Comparison of ENCODE assay signal across 9 cellular contexts in the genomic region with DNA sequence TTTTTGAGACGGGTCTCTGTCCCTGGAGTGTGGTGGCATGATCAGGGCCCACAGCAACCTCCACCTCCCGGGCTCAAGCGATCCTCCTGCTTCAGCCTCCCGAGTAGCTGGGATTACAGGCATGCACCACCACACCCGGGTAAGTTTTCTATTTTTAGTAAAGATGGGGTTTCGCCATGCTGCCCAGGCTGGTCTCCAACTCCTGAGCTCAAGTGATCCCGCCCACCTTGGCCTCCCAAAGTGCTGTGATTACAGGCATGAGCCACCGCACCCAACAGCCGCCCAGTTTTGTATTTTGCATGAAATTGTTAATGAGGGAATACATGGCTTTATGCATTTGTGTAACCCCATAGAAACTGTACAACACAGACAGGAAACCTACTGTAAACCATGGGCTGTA. TPM values are rescaled to one million over a fixed set of nuclear protein-coding genes. Genes with fewer than 3 reads are reported as not detected.
A peak's percentile ranks its signal among the peaks of the same experiment; 100 is the strongest.
DNase-seq lines count a peak whose midpoint lies in the region; ATAC-seq, FAIRE-seq and TF ChIP-seq lines count a peak whose summit lies in the region.
"Had no signal": no experiment of that assay in that cellular context is flagged by ENCODE, and none has a peak within 500 bp of the region (broad histone marks: within the 10 kb centered on the region; RNA-seq: fewer than 3 reads in every experiment).

No MANE protein-coding gene starts in this region.

- peaks cover 8% of the 10 kb centered on the region for H3K79me2 ChIP-seq in ACC112 (ENCODE audit: control insufficient read depth, insufficient read depth, low read length, unreplicated experiment)

- H3K27me3 Mint-ChIP-seq in activated T-helper 2 cell treated with anti-CD3 and anti-CD28 coated beads, Interferon-gamma antibody, Interleukin-2, Interleukin-4, amounts not matched to agents 10 μg/mL and 5 μg/mL and 100 μg/mL, durations not matched to agents 14 hours and 24 hours and 36 hours (ENCODE audit: low read depth): no peaks in the 10 kb centered on the region
- H3K27me3 Mint-ChIP-seq in memory B cell: no peaks in the 10 kb centered on the region

- peaks cover 12% of the 10 kb centered on the region for H3K4me1 ChIP-seq in ACC112 (ENCODE audit: control insufficient read depth, insufficient read depth, low read length, unreplicated experiment)

- no peaks in the 10 kb centered on the region for H3K36me3 ChIP-seq in ACC112 (ENCODE audit: insufficient read depth, low read length)

- no peak for ATAC-seq in memory B cell (ENCODE audit: low read depth)
- no peak for ATAC-seq in activated CD4-positive, CD25-positive, alpha-beta regulatory T cell treated with anti-CD3 and anti-CD28 coated beads, Interleukin-2, amount 50 U/mL, for 24 hours
- ATAC-seq in HG03521 (IDR thresholded peaks at IDR 0.05; ENCODE audit: unreplicated experiment): no peak

- H3K4me3 Mint-ChIP-seq in activated T-helper 2 cell treated with anti-CD3 and anti-CD28 coated beads, Interferon-gamma antibody, Interleukin-2, Interleukin-4, amounts not matched to agents 10 μg/mL and 5 μg/mL and 100 μg/mL, durations not matched to agents 14 hours and 24 hours and 36 hours (ENCODE audit: low read depth): peak overlapping the region; percentile 86
- peak overlapping the region; percentile 93 for H3K4me3 Mint-ChIP-seq in memory B cell

- peak; percentile 61 for FAIRE-seq in GM12892 (lab: Jason Lieb, UNC)

- intact Hi-C loops in activated T-helper 2 cell treated with anti-CD3 and anti-CD28 coated beads, Interferon-gamma antibody, Interleukin-2, Interleukin-4, amounts not matched to agents 10 μg/mL and 5 μg/mL and 100 μg/mL, durations not matched to agents 14 hours and 24 hours and 36 hours (cut with micrococcal nuclease): loop anchor here (1.0 to 10.0 kb wide), 7 partner anchors 18 to 550 kb away; a partner anchor contains a TSS

- H2AFZ ChIP-seq in ACC112 (ENCODE audit: low read length, unreplicated experiment): no peak overlapping the region

- no peaks in the 10 kb centered on the region for H3K9me3 Mint-ChIP-seq in activated T-helper 2 cell treated with anti-CD3 and anti-CD28 coated beads, Interferon-gamma antibody, Interleukin-2, Interleukin-4, amounts not matched to agents 10 μg/mL and 5 μg/mL and 100 μg/mL, durations not matched to agents 14 hours and 24 hours and 36 hours
- H3K9me3 Mint-ChIP-seq in memory B cell: no peaks in the 10 kb centered on the region
- H3K9me3 Mint-ChIP-seq: activated naive CD4-positive, alpha-beta T cell treated with anti-CD3 and anti-CD28 coated beads, Interleukin-2, amount 50 U/mL, for 72 hours had no signal

- H3K36me3 Mint-ChIP-seq in activated T-helper 2 cell treated with anti-CD3 and anti-CD28 coated beads, Interferon-gamma antibody, Interleukin-2, Interleukin-4, amounts not matched to agents 10 μg/mL and 5 μg/mL and 100 μg/mL, durations not matched to agents 14 hours and 24 hours and 36 hours (ENCODE audit: low read depth): peaks cover 35% of the 10 kb centered on the region
- H3K36me3 Mint-ChIP-seq in memory B cell: peaks cover 10% of the 10 kb centered on the region

- DNase-seq in GM12892 (ENCODE audit: insufficient read length) (no peak), memory B cell (ENCODE audit: low spot score in 2 of 2) (no peak), mesenteric fat pad (ENCODE audit: low spot score) (no peak), NCI-H526 treated with DMSO at 0.1 percent for 48 hours (lab: John Stamatoyannopoulos, UW) (no peak)
- DNase-seq in activated T-helper 2 cell treated with anti-CD3 and anti-CD28 coated beads, Interferon-gamma antibody, Interleukin-2, Interleukin-4, amounts not matched to agents 10 μg/mL and 5 μg/mL and 100 μg/mL, durations not matched to agents 14 hours and 24 hours and 36 hours (ENCODE audit: low spot score): no peak

- no peaks in the 10 kb centered on the region for H3K27me3 ChIP-seq in ACC112 (ENCODE audit: insufficient read depth, low read length)

- H3K27ac ChIP-seq in ACC112 (ENCODE audit: low read depth, low read length): 0 out of 2 replicates have a peak overlapping the region, but pooled peaks have one; percentile 1

- H3K4me1 Mint-ChIP-seq in activated T-helper 2 cell treated with anti-CD3 and anti-CD28 coated beads, Interferon-gamma antibody, Interleukin-2, Interleukin-4, amounts not matched to agents 10 μg/mL and 5 μg/mL and 100 μg/mL, durations not matched to agents 14 hours and 24 hours and 36 hours (ENCODE audit: low read depth): peaks cover 16% of the 10 kb centered on the region
- H3K4me1 Mint-ChIP-seq in memory B cell: peaks cover 18% of the 10 kb centered on the region

- no peak for TF ChIP-seq POLR2A in GM12892 (IDR thresholded peaks at IDR 0.05; ENCODE audit: low read depth, low read length)

- H3K4me3 ChIP-seq in ACC112 (ENCODE audit: low read depth, low read length): no peak overlapping the region

- H3K27ac Mint-ChIP-seq in activated T-helper 2 cell treated with anti-CD3 and anti-CD28 coated beads, Interferon-gamma antibody, Interleukin-2, Interleukin-4, amounts not matched to agents 10 μg/mL and 5 μg/mL and 100 μg/mL, durations not matched to agents 14 hours and 24 hours and 36 hours: peak overlapping the region; percentile 22
- H3K27ac Mint-ChIP-seq in memory B cell: peak overlapping the region; percentile 96

RNA-seq across cellular contexts. Expression of a gene that starts 2.8 kb away (rescaled TPM):
- polyA plus RNA-seq in GM12892 (2012; ENCODE audit: missing spikeins): 23.2 TPM
- total RNA-seq in activated T-helper 2 cell treated with anti-CD3 and anti-CD28 coated beads, Interferon-gamma antibody, Interleukin-2, Interleukin-4, amounts not matched to agents 10 μg/mL and 5 μg/mL and 100 μg/mL, durations not matched to agents 14 hours and 24 hours and 36 hours: 128 and 135 TPM in 2 replicates
- total RNA-seq in mesenteric fat pad: 43.0 TPM

RNA-seq across cellular contexts. Expression of a gene that starts 6.0 kb away (rescaled TPM):
- 76.2 TPM for polyA plus RNA-seq in GM12892 (2012; ENCODE audit: missing spikeins)
- total RNA-seq in activated T-helper 2 cell treated with anti-CD3 and anti-CD28 coated beads, Interferon-gamma antibody, Interleukin-2, Interleukin-4, amounts not matched to agents 10 μg/mL and 5 μg/mL and 100 μg/mL, durations not matched to agents 14 hours and 24 hours and 36 hours: 127 and 128 TPM in 2 replicates
- total RNA-seq in mesenteric fat pad: 118 TPM

RNA-seq across cellular contexts. Expression of a gene that starts 15.6 kb away (rescaled TPM):
- 3.7 TPM for polyA plus RNA-seq in GM12892 (2012; ENCODE audit: missing spikeins)
- 11.4 and 12.4 TPM in 2 replicates for total RNA-seq in activated T-helper 2 cell treated with anti-CD3 and anti-CD28 coated beads, Interferon-gamma antibody, Interleukin-2, Interleukin-4, amounts not matched to agents 10 μg/mL and 5 μg/mL and 100 μg/mL, durations not matched to agents 14 hours and 24 hours and 36 hours
- total RNA-seq in mesenteric fat pad: 34.5 TPM

RNA-seq across cellular contexts. Expression of a gene that starts 24.4 kb away (rescaled TPM):
- polyA plus RNA-seq in GM12892 (2012; ENCODE audit: missing spikeins): 0.17 TPM
- total RNA-seq in activated T-helper 2 cell treated with anti-CD3 and anti-CD28 coated beads, Interferon-gamma antibody, Interleukin-2, Interleukin-4, amounts not matched to agents 10 μg/mL and 5 μg/mL and 100 μg/mL, durations not matched to agents 14 hours and 24 hours and 36 hours: not detected in 2 replicates
- total RNA-seq in mesenteric fat pad: 7.2 TPM
- total RNA-seq: activated naive CD4-positive, alpha-beta T cell treated with anti-CD3 and anti-CD28 coated beads, Interleukin-2, amount 50 U/mL, for 72 hours had no signal

RNA-seq across cellular contexts. Expression of a gene that starts 42.8 kb away (rescaled TPM):
- 13.3 TPM for polyA plus RNA-seq in GM12892 (2012; ENCODE audit: missing spikeins)
- total RNA-seq in activated T-helper 2 cell treated with anti-CD3 and anti-CD28 coated beads, Interferon-gamma antibody, Interleukin-2, Interleukin-4, amounts not matched to agents 10 μg/mL and 5 μg/mL and 100 μg/mL, durations not matched to agents 14 hours and 24 hours and 36 hours: 107 and 108 TPM in 2 replicates
- total RNA-seq in mesenteric fat pad: 45.3 TPM
